In genomic region chr3:30578479-30578878, GRCh38 we compare ENCODE assay signal across 9 cellular contexts. TPM values are rescaled to one million over a fixed set of nuclear protein-coding genes. Genes with fewer than 3 reads are reported as not detected.
A peak's percentile ranks its signal among the peaks of the same experiment; 100 is the strongest.
DNase-seq lines count a peak whose midpoint lies in the region; ATAC-seq, FAIRE-seq and TF ChIP-seq lines count a peak whose summit lies in the region.
"Had no signal": no experiment of that assay in that cellular context is flagged by ENCODE, and none has a peak within 500 bp of the region (broad histone marks: within the 10 kb centered on the region; RNA-seq: fewer than 3 reads in every experiment).

No MANE protein-coding gene starts in this region.

- peak; percentile 38 to 86 (median 62) for ATAC-seq in pancreas

- no peaks in the 10 kb centered on the region for H3K9me3 ChIP-seq in pancreas

- intact Hi-C loops in pancreas (cut with DNase I), result no loop called here

- H3K36me3 ChIP-seq in pancreas, result no peaks in the 10 kb centered on the region

- peak overlapping the region in 1 of 4 donors; percentile 22 for H3K27ac ChIP-seq in pancreas

- no peak for FAIRE-seq in pancreas (lab: Jason Lieb, UNC)

- 68 to 73% methylated on average over 4 of the region's 4 CpGs for WGBS in pancreas, 2 donors

- TF ChIP-seq CTCF in epithelial cell of proximal tubule (conservative IDR thresholded peaks at IDR 0.05; ENCODE audit: low read depth, low read length), result no peak
- TF ChIP-seq CTCF in pancreas (IDR thresholded peaks at IDR 0.05), result no peak

- H3K4me1 ChIP-seq in pancreas, result peaks cover 0 to 9% (median under 1%) of the 10 kb centered on the region in 3 donors

- DNase-seq in GM04503 (ENCODE audit: low read depth) (peak; percentile 93), HuH-7 (ENCODE audit: low spot score) (peak; percentile 32), epithelial cell of proximal tubule (ENCODE audit: low read depth) (peak; percentile 92), pancreas (peak in 1 of 6 donors; percentile 50), NCI-H2081 treated with DMSO at 0.1 percent for 48 hours (lab: John Stamatoyannopoulos, UW) (no peak), NCI-H526 treated with DMSO at 0.1 percent for 48 hours (lab: John Stamatoyannopoulos, UW) (no peak), middle frontal gyrus (ENCODE audit: extremely low spot score, low spot score) (no peak), activated gamma-delta T cell treated with Interleukin-2 at 50 U/mL for 16 hours (no peak)
- DNase-seq: activated CD4-positive, alpha-beta memory T cell treated with anti-CD3 and anti-CD28 coated beads, Interleukin-2, amount 10 ng/mL, durations not matched to agents 7 days and 5 days had no signal

- no peaks in the 10 kb centered on the region for H3K27me3 ChIP-seq in pancreas

- H3K4me3 ChIP-seq in epithelial cell of proximal tubule (ENCODE audit: low read depth, low read length) (no peak overlapping the region), pancreas (no peak overlapping the region)

RNA-seq across cellular contexts. Expression of gene TGFBR2, which starts 27.9 kb away (rescaled TPM):
- 53.4 and 55.7 TPM in 2 replicates for total RNA-seq in epithelial cell of proximal tubule
- total RNA-seq in pancreas, result 10 to 100 TPM; 27.6 to 60.8 (median 36.8) TPM
- 10 to 100 TPM in 1 of 2 donors, 1 to 10 TPM in 1; 9.0 to 28.6 TPM for polyA plus RNA-seq in pancreas

Comparison
In these comparisons a context has a peak if more than half of its experiments do, and no peak if none do; other contexts are left out.
1. DNase-seq: peak in GM04503 (single experiment), HuH-7 (single experiment) and epithelial cell of proximal tubule (single experiment); none in NCI-H2081 treated with DMSO at 0.1 percent for 48 hours (single experiment), NCI-H526 treated with DMSO at 0.1 percent for 48 hours (single experiment), middle frontal gyrus (single experiment) and activated gamma-delta T cell treated with Interleukin-2 at 50 U/mL for 16 hours (single experiment).